In the genomic region with DNA sequence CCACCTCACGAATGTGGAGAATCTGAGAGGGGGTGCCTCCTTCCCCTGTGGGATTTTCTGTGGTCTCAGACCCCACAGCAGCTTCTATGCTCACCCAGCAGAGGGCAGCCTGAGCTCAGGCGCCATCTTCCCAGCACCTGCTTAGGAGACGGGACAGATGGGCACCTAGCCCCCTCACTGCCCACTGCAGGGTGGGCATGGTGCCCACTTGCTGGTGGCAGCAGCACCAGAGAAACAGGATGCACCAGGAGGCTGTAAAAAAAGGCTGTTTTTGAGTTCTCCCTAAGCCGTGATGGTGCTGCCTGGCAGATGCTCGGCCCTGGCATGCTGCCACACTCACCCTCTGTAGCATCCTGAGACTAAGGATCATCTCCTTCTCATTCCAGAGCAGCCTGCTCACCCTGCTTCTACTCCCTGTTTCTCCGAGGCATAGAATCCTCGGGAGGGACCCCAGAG, we compare ENCODE assay signal across 8 cellular contexts.
A peak's percentile ranks its signal among the peaks of the same experiment; 100 is the strongest.
DNase-seq lines count a peak whose midpoint lies in the region; ATAC-seq, FAIRE-seq and TF ChIP-seq lines count a peak whose summit lies in the region.

No MANE protein-coding gene starts in this region.

- no peaks in the 10 kb centered on the region for H3K27me3 Mint-ChIP-seq in stimulated activated naive B cell treated with anti-CD40 and anti-IgM and Interleukin-4, amounts not matched to agents 10 μg/mL and 1 μg/mL and 100 μg/mL, for 72 hours

- peak overlapping the region; percentile 25 for H3K27ac Mint-ChIP-seq in stimulated activated naive B cell treated with anti-CD40 and anti-IgM and Interleukin-4, amounts not matched to agents 10 μg/mL and 1 μg/mL and 100 μg/mL, for 72 hours

- H3K4me1 ChIP-seq in muscle layer of duodenum (ENCODE audit: control insufficient read depth in 1 of 2, insufficient read depth in 2 of 2, low read length in 2 of 2), result peaks cover 0 to 16% of the 10 kb centered on the region in 2 donors

- ATAC-seq in HG02678 (IDR thresholded peaks at IDR 0.05; ENCODE audit: unreplicated experiment), result peak; percentile 61
- ATAC-seq in stimulated activated naive B cell treated with anti-CD40 and anti-IgM and Interleukin-4, amounts not matched to agents 10 μg/mL and 1 μg/mL and 100 μg/mL, for 72 hours (replicated peaks), result peak; percentile 80 to 85
- no peak for ATAC-seq in GM19351 (IDR thresholded peaks at IDR 0.05; ENCODE audit: unreplicated experiment)

- TF ChIP-seq CTCF in D721Med (IDR thresholded peaks at IDR 0.05; ENCODE audit: insufficient read depth, missing control alignments), result peak; percentile 76

- H3K36me3 Mint-ChIP-seq in stimulated activated naive B cell treated with anti-CD40 and anti-IgM and Interleukin-4, amounts not matched to agents 10 μg/mL and 1 μg/mL and 100 μg/mL, for 72 hours, result no peaks in the 10 kb centered on the region

- FAIRE-seq in D721Med (lab: Jason Lieb, UNC), result no peak

- H3K4me3 ChIP-seq in muscle layer of duodenum (ENCODE audit: low read depth in 1 of 2, low read length in 2 of 2), result peak overlapping the region; percentile 28 to 58

- H3K27ac ChIP-seq in muscle layer of duodenum (ENCODE audit: low read length), result peak overlapping the region; percentile 76

- DNase-seq in D721Med (ENCODE audit: insufficient read length, low spot score) (peak; percentile 53), NOMO-1 (lab: John Stamatoyannopoulos, UW; ENCODE audit: unreplicated experiment in 2 of 2) (peak; percentile 43 to 45), activated T-cell treated with anti-CD3 and anti-CD28 coated beads for 4 hours (peak; percentile 40), epidermal melanocyte (ENCODE audit: insufficient read length, low spot score) (peak; percentile 40)
- DNase-seq in stimulated activated naive B cell treated with anti-CD40 and anti-IgM and Interleukin-4, amounts not matched to agents 10 μg/mL and 1 μg/mL and 100 μg/mL, for 72 hours, result peak; percentile 48

- no peaks in the 10 kb centered on the region for H3K9me3 ChIP-seq in muscle layer of duodenum (ENCODE audit: control insufficient read depth in 1 of 2, low read length in 2 of 2)

- peak overlapping the region; percentile 36 to 76 for H3K4me3 Mint-ChIP-seq in stimulated activated naive B cell treated with anti-CD40 and anti-IgM and Interleukin-4, amounts not matched to agents 10 μg/mL and 1 μg/mL and 100 μg/mL, for 72 hours

- H3K36me3 ChIP-seq in muscle layer of duodenum (ENCODE audit: control insufficient read depth in 1 of 2, insufficient read depth in 2 of 2, low read length in 2 of 2), result no peaks in the 10 kb centered on the region

- H3K9me3 Mint-ChIP-seq in stimulated activated naive B cell treated with anti-CD40 and anti-IgM and Interleukin-4, amounts not matched to agents 10 μg/mL and 1 μg/mL and 100 μg/mL, for 72 hours, result no peaks in the 10 kb centered on the region

- no peaks in the 10 kb centered on the region for H3K27me3 ChIP-seq in muscle layer of duodenum (ENCODE audit: low read depth, low read length)

- H3K4me1 Mint-ChIP-seq in stimulated activated naive B cell treated with anti-CD40 and anti-IgM and Interleukin-4, amounts not matched to agents 10 μg/mL and 1 μg/mL and 100 μg/mL, for 72 hours, result peaks cover 16 to 36% of the 10 kb centered on the region in 2 donors
